In genomic region chr12:122064034-122064777, GRCh38 we compare ENCODE assay signal across 1 cellular context.
TF ChIP-seq lines count a peak whose summit lies in the region.

No MANE protein-coding gene starts in this region.

TF ChIP-seq in A549, 52 proteins besides CTCF, POLR2A, EP300 and RAD21 (continued from another document):
- no peak for TF ChIP-seq CBX8 (IDR thresholded peaks at IDR 0.05)
- peak; percentile 94 for TF ChIP-seq FOXS1 (CRISPR knock-in tag; IDR thresholded peaks at IDR 0.05)
- peak; percentile 88 for TF ChIP-seq NPAS2 (CRISPR knock-in tag; IDR thresholded peaks at IDR 0.05; ENCODE audit: borderline replicate concordance)
- peak; percentile 97 for TF ChIP-seq ZNF302 (CRISPR knock-in tag; IDR thresholded peaks at IDR 0.05)
- TF ChIP-seq CHD4 (IDR thresholded peaks at IDR 0.05; ENCODE audit: borderline replicate concordance) = no peak
- TF ChIP-seq TFCP2L1 (CRISPR knock-in tag; IDR thresholded peaks at IDR 0.05) = peak; percentile 90
- no peak for TF ChIP-seq FOSL2 (IDR thresholded peaks at IDR 0.05)
- TF ChIP-seq FOSL2 (CRISPR knock-in tag; IDR thresholded peaks at IDR 0.05) = no peak
- no peak for TF ChIP-seq NR3C1 (IDR thresholded peaks at IDR 0.05)
- TF ChIP-seq, protein P1, sequence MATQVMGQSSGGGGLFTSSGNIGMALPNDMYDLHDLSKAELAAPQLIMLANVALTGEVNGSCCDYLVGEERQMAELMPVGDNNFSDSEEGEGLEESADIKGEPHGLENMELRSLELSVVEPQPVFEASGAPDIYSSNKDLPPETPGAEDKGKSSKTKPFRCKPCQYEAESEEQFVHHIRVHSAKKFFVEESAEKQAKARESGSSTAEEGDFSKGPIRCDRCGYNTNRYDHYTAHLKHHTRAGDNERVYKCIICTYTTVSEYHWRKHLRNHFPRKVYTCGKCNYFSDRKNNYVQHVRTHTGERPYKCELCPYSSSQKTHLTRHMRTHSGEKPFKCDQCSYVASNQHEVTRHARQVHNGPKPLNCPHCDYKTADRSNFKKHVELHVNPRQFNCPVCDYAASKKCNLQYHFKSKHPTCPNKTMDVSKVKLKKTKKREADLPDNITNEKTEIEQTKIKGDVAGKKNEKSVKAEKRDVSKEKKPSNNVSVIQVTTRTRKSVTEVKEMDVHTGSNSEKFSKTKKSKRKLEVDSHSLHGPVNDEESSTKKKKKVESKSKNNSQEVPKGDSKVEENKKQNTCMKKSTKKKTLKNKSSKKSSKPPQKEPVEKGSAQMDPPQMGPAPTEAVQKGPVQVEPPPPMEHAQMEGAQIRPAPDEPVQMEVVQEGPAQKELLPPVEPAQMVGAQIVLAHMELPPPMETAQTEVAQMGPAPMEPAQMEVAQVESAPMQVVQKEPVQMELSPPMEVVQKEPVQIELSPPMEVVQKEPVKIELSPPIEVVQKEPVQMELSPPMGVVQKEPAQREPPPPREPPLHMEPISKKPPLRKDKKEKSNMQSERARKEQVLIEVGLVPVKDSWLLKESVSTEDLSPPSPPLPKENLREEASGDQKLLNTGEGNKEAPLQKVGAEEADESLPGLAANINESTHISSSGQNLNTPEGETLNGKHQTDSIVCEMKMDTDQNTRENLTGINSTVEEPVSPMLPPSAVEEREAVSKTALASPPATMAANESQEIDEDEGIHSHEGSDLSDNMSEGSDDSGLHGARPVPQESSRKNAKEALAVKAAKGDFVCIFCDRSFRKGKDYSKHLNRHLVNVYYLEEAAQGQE (IDR thresholded peaks at IDR 0.05) = no peak
- no peak; the same call in 1 of the 2 replicates for TF ChIP-seq HOXA7 (CRISPR knock-in tag; IDR thresholded peaks at IDR 0.05)
- peak; percentile 94 for TF ChIP-seq TP53 (CRISPR knock-in tag; IDR thresholded peaks at IDR 0.05)
- TF ChIP-seq ZFP36 (IDR thresholded peaks at IDR 0.05; ENCODE audit: borderline replicate concordance, partially characterized antibody) = no peak
- no peak for TF ChIP-seq JUNB (IDR thresholded peaks at IDR 0.05)
- peak; percentile 99 for TF ChIP-seq HEYL (CRISPR knock-in tag; IDR thresholded peaks at IDR 0.05)
- TF ChIP-seq JUN (IDR thresholded peaks at IDR 0.05) = no peak
- TF ChIP-seq, protein P2, sequence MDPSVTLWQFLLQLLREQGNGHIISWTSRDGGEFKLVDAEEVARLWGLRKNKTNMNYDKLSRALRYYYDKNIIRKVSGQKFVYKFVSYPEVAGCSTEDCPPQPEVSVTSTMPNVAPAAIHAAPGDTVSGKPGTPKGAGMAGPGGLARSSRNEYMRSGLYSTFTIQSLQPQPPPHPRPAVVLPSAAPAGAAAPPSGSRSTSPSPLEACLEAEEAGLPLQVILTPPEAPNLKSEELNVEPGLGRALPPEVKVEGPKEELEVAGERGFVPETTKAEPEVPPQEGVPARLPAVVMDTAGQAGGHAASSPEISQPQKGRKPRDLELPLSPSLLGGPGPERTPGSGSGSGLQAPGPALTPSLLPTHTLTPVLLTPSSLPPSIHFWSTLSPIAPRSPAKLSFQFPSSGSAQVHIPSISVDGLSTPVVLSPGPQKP (IDR thresholded peaks at IDR 0.05; ENCODE audit: low read depth, low read length) = no peak
